In genomic region chr12:2794261-2794735, GRCh38 we compare ENCODE assay signal across 8 cellular contexts. TPM values are rescaled to one million over a fixed set of nuclear protein-coding genes. Genes with fewer than 3 reads are reported as not detected.
DNase-seq lines count a peak whose midpoint lies in the region; ATAC-seq and TF ChIP-seq lines count a peak whose summit lies in the region.

No MANE protein-coding gene starts in this region.

- no peaks in the 10 kb centered on the region for H3K27me3 ChIP-seq in Panc1 (ENCODE audit: control insufficient read depth, insufficient read depth, low read length)
- peaks cover 10% of the 10 kb centered on the region for H3K27me3 ChIP-seq in kidney epithelial cell (ENCODE audit: control insufficient read depth, insufficient read depth, low read length)

- H3K4me3 Mint-ChIP-seq in central memory CD8-positive, alpha-beta T cell: peak overlapping the region; percentile 81

- no peak for TF ChIP-seq CTCF in Panc1 (IDR thresholded peaks at IDR 0.05)
- no peak for TF ChIP-seq CTCF in kidney epithelial cell (IDR thresholded peaks at IDR 0.05; ENCODE audit: insufficient read depth, low read length, poor library complexity, severe bottlenecking)

- peaks cover 14% of the 10 kb centered on the region for H3K4me1 ChIP-seq in Panc1 (ENCODE audit: control insufficient read depth, insufficient read depth, low read length)

- DNase-seq in 8988T (peak; percentile 37), Panc1 (ENCODE audit: low read depth, low spot score) (no peak), kidney epithelial cell (ENCODE audit: low read depth) (no peak), NCI-H1694 treated with DMSO at 0.1 percent for 48 hours (lab: John Stamatoyannopoulos, UW) (no peak), middle frontal gyrus (ENCODE audit: extremely low spot score, low spot score) (no peak)
- DNase-seq in central memory CD8-positive, alpha-beta T cell (ENCODE audit: low spot score in 2 of 2): peak in 1 of 2 donors; percentile 11
- peak; percentile 44 for DNase-seq in stimulated activated CD4-positive, alpha-beta T cell treated with anti-CD3 and anti-CD28 coated beads, Interleukin-12 subunit alpha, Interleukin-12 subunit beta, amount 100 ng/mL, for 4 hours

- no peaks in the 10 kb centered on the region for H3K9me3 Mint-ChIP-seq in central memory CD8-positive, alpha-beta T cell

- intact Hi-C loops in Panc1 (cut with micrococcal nuclease; ENCODE audit: unreplicated experiment): no loop called here

- H3K27ac ChIP-seq in Panc1 (ENCODE audit: low read length): peak overlapping the region; percentile 63; the same call in 1 of the 2 replicates

- H3K27ac Mint-ChIP-seq in central memory CD8-positive, alpha-beta T cell (ENCODE audit: low read depth): no peak overlapping the region

- H3K36me3 Mint-ChIP-seq in central memory CD8-positive, alpha-beta T cell (ENCODE audit: insufficient read depth): peaks cover 17% of the 10 kb centered on the region

- H3K27me3 Mint-ChIP-seq in central memory CD8-positive, alpha-beta T cell: no peaks in the 10 kb centered on the region

- peak; percentile 8 for ATAC-seq in GM21381 (IDR thresholded peaks at IDR 0.05; ENCODE audit: unreplicated experiment)
- peak; percentile 47 for ATAC-seq in Panc1
- no peak for ATAC-seq in central memory CD8-positive, alpha-beta T cell (replicated peaks; ENCODE audit: extremely low read depth, poor library complexity, severe bottlenecking)

- in situ Hi-C loops in Panc1 (cut with HindIII; ENCODE audit: low pct_unique_long_range_greater_than_20kb, low sequenced_read_pairs): no loop called here

- peak overlapping the region; percentile 53 to 58 for H3K4me3 ChIP-seq in Panc1 (ENCODE audit: low read depth in 2 of 2, low read length in 2 of 2)
- H3K4me3 ChIP-seq in kidney epithelial cell (ENCODE audit: low read depth, low read length): peak overlapping the region; percentile 88

- H3K9me3 ChIP-seq in Panc1 (ENCODE audit: control insufficient read depth, insufficient read depth, low read depth, low read length): no peaks in the 10 kb centered on the region

- peaks cover 9% of the 10 kb centered on the region for H3K4me1 Mint-ChIP-seq in central memory CD8-positive, alpha-beta T cell

- peaks cover 12% of the 10 kb centered on the region for H3K36me3 ChIP-seq in Panc1 (ENCODE audit: control insufficient read depth, insufficient read depth, low read length)
- H3K36me3 ChIP-seq in kidney epithelial cell (ENCODE audit: control insufficient read depth, insufficient read depth, low read length): peaks cover 3% of the 10 kb centered on the region

- BruUV-seq in Panc1 (replicated peaks; lab: Mats Ljungman, UMichigan): no TSS peak

- CTCF ChIA-PET in Panc1 (lab: Charles Lee): interaction anchor here (2.3 kb wide), 1 partner anchor 11 kb away, joined by 7 read pairs; no protein-coding TSS in a partner anchor

- POLR2A ChIA-PET in Panc1 (lab: Charles Lee): interaction anchor here (0.7 kb wide), 1 partner anchor 982 kb away, joined by 10 read pairs; no protein-coding TSS in a partner anchor

RNA-seq across cellular contexts. Expression of gene FKBP4, which starts 0.5 kb away (rescaled TPM):
- 64.9 TPM for total RNA-seq in Panc1 (2021; ENCODE audit: unreplicated experiment)
- polyA plus RNA-seq in Panc1 (2012; ENCODE audit: insufficient read length): 82.4 TPM
- total RNA-seq in kidney epithelial cell: 40.0 and 46.6 TPM in 2 replicates

RNA-seq across cellular contexts. Expression of gene ITFG2, which starts 18.2 kb away (rescaled TPM):
- total RNA-seq in Panc1 (2021; ENCODE audit: unreplicated experiment): 17.4 TPM
- 21.8 TPM for polyA plus RNA-seq in Panc1 (2012; ENCODE audit: insufficient read length)
- 26.1 and 34.4 TPM in 2 replicates for total RNA-seq in kidney epithelial cell

RNA-seq across cellular contexts. Expression of gene NRIP2, which starts 40.5 kb away (rescaled TPM):
- total RNA-seq in Panc1 (2021; ENCODE audit: unreplicated experiment): not detected
- 0.57 TPM for polyA plus RNA-seq in Panc1 (2012; ENCODE audit: insufficient read length)
- total RNA-seq in kidney epithelial cell: not detected in 2 replicates

Comparison
In these comparisons a context has a peak if more than half of its experiments do, and no peak if none do; other contexts are left out.
1. DNase-seq: peak in 8988T (single experiment) and stimulated activated CD4-positive, alpha-beta T cell treated with anti-CD3 and anti-CD28 coated beads, Interleukin-12 subunit alpha, Interleukin-12 subunit beta, amount 100 ng/mL, for 4 hours (single experiment); none in Panc1 (single experiment), kidney epithelial cell (single experiment), NCI-H1694 treated with DMSO at 0.1 percent for 48 hours (single experiment) and middle frontal gyrus (single experiment).